ENCODE assay signal across 1 cellular context in genomic region chr10:104328636-104328915, GRCh38.
TF ChIP-seq lines count a peak whose summit lies in the region.

No MANE protein-coding gene starts in this region.

TF ChIP-seq in K562, 482 proteins besides CTCF, POLR2A, EP300 and RAD21:
- TF ChIP-seq CTBP1 (IDR thresholded peaks at IDR 0.05; ENCODE audit: borderline replicate concordance) = no peak
- TF ChIP-seq HNRNPK (IDR thresholded peaks at IDR 0.05; ENCODE audit: low read depth, low read length, poor library complexity, severe bottlenecking) = no peak
- no peak for TF ChIP-seq ZNF318 (IDR thresholded peaks at IDR 0.05; ENCODE audit: borderline replicate concordance in 1 of 2, low read depth in 1 of 2)
- TF ChIP-seq CBX8 (IDR thresholded peaks at IDR 0.05; ENCODE audit: borderline replicate concordance, extremely low read depth, low read depth, low read length, poor library complexity, severe bottlenecking) = no peak
- TF ChIP-seq ZZZ3 (IDR thresholded peaks at IDR 0.05) = no peak
- TF ChIP-seq HMGXB4 (CRISPR knock-in tag; IDR thresholded peaks at IDR 0.05) = no peak
- TF ChIP-seq MECOM (CRISPR knock-in tag; IDR thresholded peaks at IDR 0.05) = no peak
TF ChIP-seq in K562: peak in this region for 0.
